31 cellular contexts compared by ENCODE assay signal in the genomic region with DNA sequence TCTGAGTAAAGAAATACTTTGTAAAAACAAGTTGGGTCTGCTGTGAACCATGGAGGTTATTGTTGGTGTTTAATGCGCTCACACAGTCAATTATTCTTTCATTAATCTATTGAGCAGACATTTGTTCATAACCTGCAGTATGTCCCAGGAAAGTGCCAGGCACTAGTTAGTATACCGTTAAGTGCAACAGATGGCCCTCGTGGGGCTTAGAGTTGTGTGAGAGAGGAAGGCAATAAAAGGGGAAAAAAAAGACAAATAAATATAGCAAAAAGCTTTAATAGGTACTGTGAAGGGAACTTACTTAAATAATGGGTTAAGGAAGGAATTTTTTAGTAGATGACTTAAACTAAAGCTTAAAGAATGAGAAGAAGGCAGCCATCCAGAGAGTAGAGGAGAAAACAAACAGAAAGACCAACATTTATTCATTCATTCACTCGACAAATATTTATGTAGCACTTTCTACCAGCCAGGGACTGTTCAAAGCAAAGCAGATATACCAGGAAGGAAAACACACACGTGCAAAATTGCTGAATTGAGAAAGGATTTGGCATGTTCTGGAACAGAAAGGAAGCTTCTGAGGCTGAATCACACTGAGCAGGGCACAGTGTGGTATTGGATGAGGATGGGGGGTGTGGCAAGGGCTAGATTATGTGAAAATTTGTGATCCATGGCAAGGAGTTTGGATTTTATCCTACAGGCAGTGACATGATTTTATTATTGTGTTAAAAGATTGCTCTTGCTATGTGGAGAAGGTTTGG.
DNase-seq lines count a peak whose midpoint lies in the region; ATAC-seq, FAIRE-seq and TF ChIP-seq lines count a peak whose summit lies in the region.
"Had no signal": no experiment of that assay in that cellular context is flagged by ENCODE, and none has a peak within 500 bp of the region (broad histone marks: within the 10 kb centered on the region; RNA-seq: fewer than 3 reads in every experiment).

No MANE protein-coding gene starts in this region.

- ATAC-seq in aorta (ENCODE audit: low FRiP score) = no peak
- ATAC-seq: left lung, pancreas, PC-3, right cardiac atrium, T-helper 17 cell had no signal

- no peak overlapping the region for H3K4me3 Mint-ChIP-seq in nephron progenitor cell
- H3K4me3 Mint-ChIP-seq: activated CD4-positive, alpha-beta memory T cell treated with anti-CD3 and anti-CD28 coated beads for 36 hours; CD4-positive, CD25-positive, alpha-beta regulatory T cell; IgD-negative memory B cell; memory B cell; T-helper 17 cell had no signal

- intact Hi-C loops in aorta (cut with DNase I) = no loop called here

- peak overlapping the region; percentile 30 for H3K27ac Mint-ChIP-seq in nephron progenitor cell
- H3K27ac Mint-ChIP-seq: activated CD4-positive, alpha-beta memory T cell treated with anti-CD3 and anti-CD28 coated beads for 36 hours; CD4-positive, CD25-positive, alpha-beta regulatory T cell; IgD-negative memory B cell; memory B cell; T-helper 17 cell had no signal

- no peak overlapping the region for H3K27ac ChIP-seq in aorta (ENCODE audit: low read depth in 1 of 2, low read length in 2 of 2)
- H3K27ac ChIP-seq: brain microvascular endothelial cell, left lung, pancreas, suprapubic skin had no signal

- H3K36me3 Mint-ChIP-seq in nephron progenitor cell (ENCODE audit: low read depth) = no peaks in the 10 kb centered on the region
- H3K36me3 Mint-ChIP-seq: activated CD4-positive, alpha-beta memory T cell treated with anti-CD3 and anti-CD28 coated beads for 36 hours; IgD-negative memory B cell; memory B cell had no signal

- H3K4me3 ChIP-seq in adipocyte (ENCODE audit: low read length) = no peak overlapping the region
- no peak overlapping the region for H3K4me3 ChIP-seq in aorta (ENCODE audit: low read length in 2 of 2)
- H3K4me3 ChIP-seq: left lung, pancreas, suprapubic skin had no signal

- FAIRE-seq in A204.1 (lab: Jason Lieb, UNC) = peak; percentile 97
- FAIRE-seq: GM12891, pancreas had no signal

- no peak for TF ChIP-seq POLR2A in erythroblast (IDR thresholded peaks at IDR 0.05; ENCODE audit: low read length)

- peaks cover 11% of the 10 kb centered on the region for H3K4me1 ChIP-seq in adipocyte (ENCODE audit: control insufficient read depth, insufficient read depth, low read length)
- no peaks in the 10 kb centered on the region for H3K4me1 ChIP-seq in aorta (ENCODE audit: control insufficient read depth in 1 of 2, insufficient read depth in 2 of 2, low read length in 2 of 2)
- H3K4me1 ChIP-seq: pancreas, suprapubic skin had no signal

- H3K4me1 Mint-ChIP-seq in nephron progenitor cell = peaks cover 12% of the 10 kb centered on the region
- H3K4me1 Mint-ChIP-seq: CD4-positive, CD25-positive, alpha-beta regulatory T cell; IgD-negative memory B cell; memory B cell had no signal

- no peaks in the 10 kb centered on the region for H3K27me3 ChIP-seq in adipocyte (replicated peaks; ENCODE audit: control insufficient read depth, insufficient read depth, low read length)
- H3K27me3 ChIP-seq in aorta (ENCODE audit: control insufficient read depth in 1 of 2, insufficient read depth in 2 of 2, low read length in 1 of 2) = no peaks in the 10 kb centered on the region
- H3K27me3 ChIP-seq: brain microvascular endothelial cell, left lung, suprapubic skin had no signal

- peaks cover 3% of the 10 kb centered on the region for H3K27me3 Mint-ChIP-seq in nephron progenitor cell (ENCODE audit: low read depth, poor library complexity)

- no peak for TF ChIP-seq CTCF in nephron progenitor cell (IDR thresholded peaks at IDR 0.05)

- H3K9me3 ChIP-seq in adipocyte (ENCODE audit: control insufficient read depth, low read length) (no peaks in the 10 kb centered on the region), aorta (ENCODE audit: control insufficient read depth, low read length) (no peaks in the 10 kb centered on the region)
- H3K9me3 ChIP-seq: left lung, pancreas, SK-N-SH, suprapubic skin had no signal

- H3K36me3 ChIP-seq in adipocyte (ENCODE audit: control insufficient read depth, insufficient read depth, low read length, severe bottlenecking) = no peaks in the 10 kb centered on the region
- no peaks in the 10 kb centered on the region for H3K36me3 ChIP-seq in aorta (ENCODE audit: control insufficient read depth in 1 of 2, insufficient read depth in 2 of 2, low read length in 1 of 2)
- H3K36me3 ChIP-seq: brain microvascular endothelial cell, left lung, pancreas, suprapubic skin had no signal

- H3K9me3 Mint-ChIP-seq in nephron progenitor cell = no peaks in the 10 kb centered on the region
- H3K9me3 Mint-ChIP-seq: activated CD4-positive, alpha-beta memory T cell treated with anti-CD3 and anti-CD28 coated beads for 36 hours; CD4-positive, CD25-positive, alpha-beta regulatory T cell; IgD-negative memory B cell; memory B cell had no signal

- H3K9ac ChIP-seq in adipocyte (ENCODE audit: low read length) = peak overlapping the region; percentile 18
- H3K9ac ChIP-seq: SK-N-SH had no signal

- WGBS in aorta, 2 donors = 6 to 13% methylated on average over 5 of the region's 5 CpGs

- peak; percentile 11 for DNase-seq in GM03348 (ENCODE audit: low spot score)
- peak; percentile 48 for DNase-seq in adipocyte (ENCODE audit: low read depth)
- DNase-seq in nephron progenitor cell = no peak
- DNase-seq in erythroblast (lab: John Stamatoyannopoulos, UW) = no peak
- no peak for DNase-seq in NCI-H2227 treated with DMSO at 0.1 percent for 48 hours (lab: John Stamatoyannopoulos, UW)
- DNase-seq in aorta = no peak
- no peak for DNase-seq in activated naive CD4-positive, alpha-beta T cell treated with Interleukin-2 at 50 U/mL for 16 hours
- DNase-seq: activated CD4-positive, alpha-beta memory T cell treated with anti-CD3 and anti-CD28 coated beads for 36 hours; activated CD4-positive, CD25-positive, alpha-beta regulatory T cell treated with anti-CD3 and anti-CD28 coated beads, Interleukin-2, amount 50 U/mL, for 72 hours; activated CD8-positive, alpha-beta memory T cell treated with anti-CD3 and anti-CD28 coated beads, Interleukin-2, amount 50 U/mL, for 4 hours; activated naive CD4-positive, alpha-beta T cell; AML-193; brain microvascular endothelial cell; CD4-positive, CD25-positive, alpha-beta regulatory T cell; HCEC 1CT; islet precursor cell; left lung; NCI-H146; NCI-H510A; pancreas; PC-3; right cardiac atrium; SK-N-SH; stimulated activated CD4-positive, alpha-beta T cell treated with anti-CD3 and anti-CD28 coated beads, Interleukin-1b, Interleukin-23, amount 100 ng/mL, for 48 hours; stimulated activated naive CD4-positive, alpha-beta T cell treated with Interleukin-2 at 50 U/mL for 16 hours; T-helper 17 cell had no signal

Comparison
In these comparisons a context has a peak if more than half of its experiments do, and no peak if none do; other contexts are left out.
1. DNase-seq: peak in GM03348 (single experiment) and adipocyte (single experiment); none in nephron progenitor cell (single experiment), erythroblast (0 of 2), NCI-H2227 treated with DMSO at 0.1 percent for 48 hours (single experiment), aorta (0 of 2) and activated naive CD4-positive, alpha-beta T cell treated with Interleukin-2 at 50 U/mL for 16 hours (single experiment).